ENCODE assay signal across 18 cellular contexts in the genomic region with DNA sequence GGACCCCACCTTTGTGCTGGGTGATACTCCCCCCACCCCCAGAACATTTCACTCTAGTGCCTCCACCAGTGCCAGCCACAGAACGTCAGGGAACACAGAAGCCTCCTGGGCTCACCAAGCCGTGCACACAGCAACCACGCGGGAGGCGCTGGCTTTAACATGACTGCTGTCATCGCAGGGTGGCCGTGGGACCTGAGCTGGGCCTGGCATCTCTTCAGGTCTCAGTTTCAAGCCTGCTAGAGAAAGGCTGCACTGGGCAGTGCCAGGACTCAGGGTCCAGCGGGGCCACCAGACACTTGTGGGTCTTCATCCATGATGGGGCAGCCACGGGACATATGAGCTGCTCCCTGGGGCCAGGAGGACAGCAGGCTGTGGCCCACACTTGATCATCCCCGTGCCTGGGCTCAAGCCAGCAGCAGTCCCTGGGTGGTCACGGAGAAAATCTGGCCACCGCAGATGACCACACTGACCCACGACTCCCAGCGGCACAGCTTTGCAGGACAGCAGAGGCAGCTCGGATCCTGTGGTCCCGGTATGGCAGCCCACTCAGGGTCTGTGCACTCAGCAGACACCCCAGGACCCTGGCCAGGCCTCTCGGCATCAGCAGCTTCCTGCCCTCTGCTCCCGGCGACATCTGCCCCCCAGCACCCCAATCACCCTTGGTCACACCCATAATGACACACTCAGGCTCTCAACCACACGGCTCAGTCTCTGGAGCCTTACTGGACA. TPM values are rescaled to one million over a fixed set of nuclear protein-coding genes. Genes with fewer than 3 reads are reported as not detected.
DNase-seq lines count a peak whose midpoint lies in the region; ATAC-seq and TF ChIP-seq lines count a peak whose summit lies in the region.
"Had no signal": no experiment of that assay in that cellular context is flagged by ENCODE, and none has a peak within 500 bp of the region (broad histone marks: within the 10 kb centered on the region; RNA-seq: fewer than 3 reads in every experiment).

No MANE protein-coding gene starts in this region.

- CTCF ChIA-PET in activated CD8-positive, alpha-beta memory T cell treated with anti-CD3 and anti-CD28 coated beads, Interleukin-2, amount 10 ng/mL, durations not matched to agents 7 days and 5 days (lab: Charles Lee), result interaction anchor here (0.7 kb wide), 1 partner anchor 41 kb away, joined by 3 read pairs; no protein-coding TSS in a partner anchor

- TF ChIP-seq CTCF in left ventricle myocardium inferior (IDR thresholded peaks at IDR 0.05; ENCODE audit: borderline replicate concordance), result no peak
- TF ChIP-seq CTCF in esophagus muscularis mucosa (IDR thresholded peaks at IDR 0.05), result no peak

- WGBS in esophagus muscularis mucosa, result 100% methylated on average over 3 of the region's 20 CpGs

- H3K4me3 Mint-ChIP-seq in activated CD8-positive, alpha-beta memory T cell treated with anti-CD3 and anti-CD28 coated beads, Interleukin-2, amount 10 ng/mL, durations not matched to agents 7 days and 5 days, result no peak overlapping the region
- H3K4me3 Mint-ChIP-seq: activated CD4-positive, alpha-beta T cell treated with anti-CD3 and anti-CD28 coated beads, Interleukin-2, amount 10 ng/mL, durations not matched to agents 24 days and 14 days; activated naive CD8-positive, alpha-beta T cell had no signal

- DNase-seq in G401 (ENCODE audit: low spot score), result peak; percentile 69
- DNase-seq in activated CD8-positive, alpha-beta memory T cell treated with anti-CD3 and anti-CD28 coated beads, Interleukin-2, amount 10 ng/mL, durations not matched to agents 7 days and 5 days, result peak; percentile 26
- peak; percentile 36 for DNase-seq in left ventricle myocardium inferior
- peak; percentile 77 for DNase-seq in posterior vena cava (ENCODE audit: low spot score)
- DNase-seq in MG63, result no peak
- DNase-seq in esophagus muscularis mucosa (ENCODE audit: extremely low spot score), result no peak
- DNase-seq in stimulated activated CD4-positive, alpha-beta T cell treated with anti-CD3 and anti-CD28 coated beads, Interleukin-4, amount 100 ng/mL, for 1 hour, result no peak
- no peak for DNase-seq in Kasumi-1 (lab: John Stamatoyannopoulos, UW)
- DNase-seq: activated CD4-positive, alpha-beta T cell treated with anti-CD3 and anti-CD28 coated beads, Interleukin-2, amount 10 ng/mL, durations not matched to agents 24 days and 14 days; colonic mucosa; GF-D8; midbrain; NCI-H1417 treated with DMSO at 0.1 percent for 48 hours; NCI-H510A treated with DMSO at 0.1 percent for 48 hours; OCI-M1 had no signal

- H3K4me3 ChIP-seq in left ventricle myocardium inferior (no peak overlapping the region), MG63 (no peak overlapping the region), esophagus muscularis mucosa (no peak overlapping the region)
- H3K4me3 ChIP-seq: BLaER1 treated with 17β-estradiol and CSF1 and Interleukin-3, amounts not matched to agents 10 nM and 100 nM; colonic mucosa had no signal

- H3K36me3 ChIP-seq in left ventricle myocardium inferior (no peaks in the 10 kb centered on the region), MG63 (no peaks in the 10 kb centered on the region), esophagus muscularis mucosa (no peaks in the 10 kb centered on the region)
- H3K36me3 ChIP-seq: BLaER1 treated with 17β-estradiol and CSF1 and Interleukin-3, amounts not matched to agents 10 nM and 100 nM; colonic mucosa had no signal

- no peaks in the 10 kb centered on the region for H3K36me3 Mint-ChIP-seq in activated CD8-positive, alpha-beta memory T cell treated with anti-CD3 and anti-CD28 coated beads, Interleukin-2, amount 10 ng/mL, durations not matched to agents 7 days and 5 days
- H3K36me3 Mint-ChIP-seq: activated naive CD8-positive, alpha-beta T cell had no signal

- H3K9me3 ChIP-seq in left ventricle myocardium inferior (replicated peaks) (no peaks in the 10 kb centered on the region), MG63 (no peaks in the 10 kb centered on the region), esophagus muscularis mucosa (no peaks in the 10 kb centered on the region)
- H3K9me3 ChIP-seq: BLaER1 treated with 17β-estradiol and CSF1 and Interleukin-3, amounts not matched to agents 10 nM and 100 nM; colonic mucosa had no signal

- no peak overlapping the region for H3K27ac Mint-ChIP-seq in activated CD8-positive, alpha-beta memory T cell treated with anti-CD3 and anti-CD28 coated beads, Interleukin-2, amount 10 ng/mL, durations not matched to agents 7 days and 5 days
- H3K27ac Mint-ChIP-seq: activated CD4-positive, alpha-beta T cell treated with anti-CD3 and anti-CD28 coated beads, Interleukin-2, amount 10 ng/mL, durations not matched to agents 24 days and 14 days; activated naive CD8-positive, alpha-beta T cell had no signal

- H3K27me3 ChIP-seq in left ventricle myocardium inferior (ENCODE audit: low read depth) (no peaks in the 10 kb centered on the region), MG63 (no peaks in the 10 kb centered on the region), esophagus muscularis mucosa (peaks cover 0 to 4% (median 0%) of the 10 kb centered on the region in 4 donors)
- H3K27me3 ChIP-seq: BLaER1 treated with 17β-estradiol and CSF1 and Interleukin-3, amounts not matched to agents 10 nM and 100 nM; colonic mucosa had no signal

- peak overlapping the region; percentile 48 for H3K27ac ChIP-seq in left ventricle myocardium inferior (replicated peaks)
- no peak overlapping the region for H3K27ac ChIP-seq in esophagus muscularis mucosa (replicated peaks in 1 of 4)
- H3K27ac ChIP-seq: BLaER1 treated with 17β-estradiol and CSF1 and Interleukin-3, amounts not matched to agents 10 nM and 100 nM; colonic mucosa had no signal

- H3K4me1 ChIP-seq in left ventricle myocardium inferior (peaks cover 86% of the 10 kb centered on the region), esophagus muscularis mucosa (peaks cover 0 to 15% (median under 1%) of the 10 kb centered on the region in 4 donors)
- H3K4me1 ChIP-seq: colonic mucosa had no signal

- TF ChIP-seq POLR2A in esophagus muscularis mucosa (IDR thresholded peaks at IDR 0.05; ENCODE audit: low read depth), result no peak

- in situ Hi-C loops in G401 (cut with HindIII; ENCODE audit: low sequenced_read_pairs), result no loop called here

- H3K4me1 Mint-ChIP-seq in activated CD8-positive, alpha-beta memory T cell treated with anti-CD3 and anti-CD28 coated beads, Interleukin-2, amount 10 ng/mL, durations not matched to agents 7 days and 5 days, result no peaks in the 10 kb centered on the region
- H3K4me1 Mint-ChIP-seq: activated CD4-positive, alpha-beta T cell treated with anti-CD3 and anti-CD28 coated beads, Interleukin-2, amount 10 ng/mL, durations not matched to agents 24 days and 14 days had no signal

- intact Hi-C loops in left ventricle myocardium inferior (cut with micrococcal nuclease) (no loop called here), posterior vena cava (cut with DNase I) (no loop called here), esophagus muscularis mucosa (cut with DNase I) (no loop called here)

- H3K9me3 Mint-ChIP-seq in activated CD8-positive, alpha-beta memory T cell treated with anti-CD3 and anti-CD28 coated beads, Interleukin-2, amount 10 ng/mL, durations not matched to agents 7 days and 5 days (ENCODE audit: low read depth), result no peaks in the 10 kb centered on the region
- H3K9me3 Mint-ChIP-seq: activated CD4-positive, alpha-beta T cell treated with anti-CD3 and anti-CD28 coated beads, Interleukin-2, amount 10 ng/mL, durations not matched to agents 24 days and 14 days had no signal

- ATAC-seq in activated CD8-positive, alpha-beta memory T cell treated with anti-CD3 and anti-CD28 coated beads, Interleukin-2, amount 10 ng/mL, durations not matched to agents 7 days and 5 days, result no peak

- TF ChIP-seq EP300 in esophagus muscularis mucosa (IDR thresholded peaks at IDR 0.05), result no peak

- no peaks in the 10 kb centered on the region for H3K27me3 Mint-ChIP-seq in activated CD8-positive, alpha-beta memory T cell treated with anti-CD3 and anti-CD28 coated beads, Interleukin-2, amount 10 ng/mL, durations not matched to agents 7 days and 5 days
- H3K27me3 Mint-ChIP-seq: activated CD4-positive, alpha-beta T cell treated with anti-CD3 and anti-CD28 coated beads, Interleukin-2, amount 10 ng/mL, durations not matched to agents 24 days and 14 days; activated naive CD8-positive, alpha-beta T cell had no signal

RNA-seq across cellular contexts. Expression of gene CAMK2B, which starts 44.2 kb away (rescaled TPM):
- total RNA-seq in G401 (2014; rRNA removed; shearing (Covaris generic)), result 0.06 and 2.2 TPM in 2 replicates
- total RNA-seq in activated CD8-positive, alpha-beta memory T cell treated with anti-CD3 and anti-CD28 coated beads, Interleukin-2, amount 10 ng/mL, durations not matched to agents 7 days and 5 days, result under 1 TPM in 1 of 2 experiments, not detected in 1; 0.63 TPM
- total RNA-seq in left ventricle myocardium inferior (98.0 TPM), posterior vena cava (1 to 10 TPM; 1.2 to 3.5 TPM), esophagus muscularis mucosa (1 to 10 TPM in 3 of 4 donors, under 1 TPM in 1; 0.50 to 2.0 (median 1.2) TPM)
- total RNA-seq in MG63 (2014; rRNA removed; shearing (Covaris generic); ENCODE audit: low replicate concordance), result 0.54 and 2.0 TPM in 2 replicates
- total RNA-seq: T-helper 1 cell treated with Interleukin-12 subunit alpha and Interleukin-12 subunit beta and Interleukin-4 antibody, amounts not matched to agents 30 ng/mL and 1 ng/mL, for 36 hours had no signal

Comparison
In these comparisons a context has a peak if more than half of its experiments do, and no peak if none do; other contexts are left out.
1. DNase-seq: peak in G401 (single experiment), activated CD8-positive, alpha-beta memory T cell treated with anti-CD3 and anti-CD28 coated beads, Interleukin-2, amount 10 ng/mL, durations not matched to agents 7 days and 5 days (single experiment), left ventricle myocardium inferior (single experiment) and posterior vena cava (single experiment); none in MG63 (single experiment), esophagus muscularis mucosa (single experiment), stimulated activated CD4-positive, alpha-beta T cell treated with anti-CD3 and anti-CD28 coated beads, Interleukin-4, amount 100 ng/mL, for 1 hour (single experiment) and Kasumi-1 (0 of 2).
2. RNA of gene CAMK2B, which starts 44.2 kb away (total RNA-seq): 98.0 TPM in left ventricle myocardium inferior (single experiment); 1.2 to 3.5 TPM in posterior vena cava, 0.06 to 2.2 TPM in G401, 0.54 to 2.0 TPM in MG63, 0.50 to 2.0 TPM in esophagus muscularis mucosa and 0.63 TPM in activated CD8-positive, alpha-beta memory T cell treated with anti-CD3 and anti-CD28 coated beads, Interleukin-2, amount 10 ng/mL, durations not matched to agents 7 days and 5 days; every median in the first group is over 10 times any median in the second.